1 cellular context compared by ENCODE assay signal in genomic region chr13:86892330-86892729, GRCh38.
TF ChIP-seq lines count a peak whose summit lies in the region.

No MANE protein-coding gene starts in this region.

TF ChIP-seq in IMR-90, 13 proteins besides CTCF, POLR2A, EP300 and RAD21 (continued from another document):
- TF ChIP-seq CHD1 (IDR thresholded peaks at IDR 0.05; ENCODE audit: low read depth, low read length) (no peak), RFX5 (IDR thresholded peaks at IDR 0.05; ENCODE audit: low read depth, low read length) (no peak), BHLHE40 (IDR thresholded peaks at IDR 0.05; ENCODE audit: low read depth, low read length) (no peak), MAFK (IDR thresholded peaks at IDR 0.05; ENCODE audit: low read depth, low read length) (no peak), NFE2L2 (IDR thresholded peaks at IDR 0.05; ENCODE audit: low read depth, low read length) (no peak), FOS (IDR thresholded peaks at IDR 0.05; ENCODE audit: low read depth, low read length) (no peak)
